Comparison of ENCODE assay signal across 22 cellular contexts in the genomic region with DNA sequence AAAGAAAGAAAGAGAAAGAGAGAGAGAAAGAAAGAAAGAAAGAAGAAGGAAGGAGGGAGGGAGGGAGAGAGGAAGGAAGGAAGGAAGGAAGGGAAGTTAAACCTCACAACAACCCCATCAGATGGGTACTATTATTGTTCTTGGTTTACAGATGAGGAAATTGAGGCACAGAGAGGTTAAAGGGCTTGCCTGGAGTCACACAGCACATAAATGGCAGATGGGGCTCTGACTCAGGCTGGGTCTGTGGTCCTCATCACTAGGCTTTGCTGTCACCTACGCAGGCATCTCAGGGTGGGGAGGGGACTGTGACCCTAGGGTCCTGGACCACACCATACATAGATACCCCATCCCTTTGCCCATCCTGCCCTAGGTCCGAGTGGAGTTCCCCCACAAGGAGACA. TPM values are rescaled to one million over a fixed set of nuclear protein-coding genes. Genes with fewer than 3 reads are reported as not detected.
DNase-seq lines count a peak whose midpoint lies in the region; ATAC-seq, FAIRE-seq and TF ChIP-seq lines count a peak whose summit lies in the region.
"Had no signal": no experiment of that assay in that cellular context is flagged by ENCODE, and none has a peak within 500 bp of the region (broad histone marks: within the 10 kb centered on the region; RNA-seq: fewer than 3 reads in every experiment).

No MANE protein-coding gene starts in this region.

- H3K9ac ChIP-seq in K562 (ENCODE audit: insufficient read depth in 1 of 2, low read depth in 2 of 2, low read length in 2 of 2), result no peak overlapping the region
- H3K9ac ChIP-seq: GM23248 had no signal

- no peak for DNase-seq in K562 (ENCODE audit: extremely low read depth in 1 of 4, low spot score in 3 of 4)
- DNase-seq in stimulated activated effector memory CD8-positive, alpha-beta T cell treated with anti-CD3 and anti-CD28 coated beads, Interleukin-12 subunit alpha, Interleukin-12 subunit beta, amount 100 ng/mL, for 72 hours (ENCODE audit: low spot score in 2 of 2), result no peak
- DNase-seq in T-helper 1 cell, result no peak
- DNase-seq in tibial artery, result no peak
- DNase-seq: 8988T; C1 segment of cervical spinal cord; Calu3; CD4-positive, alpha-beta memory T cell; COR-L47; DMS53; DMS79 treated with DMSO at 0.1 percent for 48 hours; GF-D8; GM23248 had no signal

- H3K4me1 ChIP-seq in HEK293 (ENCODE audit: control insufficient read depth, insufficient read depth, low read length) (no peaks in the 10 kb centered on the region), K562 (replicated peaks in 1 of 2; ENCODE audit: control insufficient read depth in 2 of 2, insufficient read depth in 2 of 2, low read length in 2 of 2) (peaks cover 0 to 5% of the 10 kb centered on the region in 2 experiments; a peak in 2 of 5 replicates), tibial artery (no peaks in the 10 kb centered on the region)
- H3K4me1 ChIP-seq: HAP-1 had no signal

- H3K4me3 ChIP-seq in HEK293 (ENCODE audit: low read depth, low read length), result no peak overlapping the region
- H3K4me3 ChIP-seq in K562, result no peak overlapping the region
- no peak overlapping the region for H3K4me3 ChIP-seq in tibial artery
- H3K4me3 ChIP-seq: GM23248, HAP-1 had no signal

- H3K36me3 Mint-ChIP-seq in stimulated activated effector memory CD8-positive, alpha-beta T cell treated with anti-CD3 and anti-CD28 coated beads, Interleukin-12 subunit alpha, Interleukin-12 subunit beta, amount 100 ng/mL, for 72 hours, result no peaks in the 10 kb centered on the region
- H3K36me3 Mint-ChIP-seq: CD4-positive, alpha-beta memory T cell had no signal

- no peaks in the 10 kb centered on the region for H3K36me3 ChIP-seq in HEK293 (ENCODE audit: control insufficient read depth in 2 of 2, insufficient read depth in 1 of 2, low read length in 2 of 2)
- no peaks in the 10 kb centered on the region for H3K36me3 ChIP-seq in K562 (ENCODE audit: control insufficient read depth, insufficient read depth, low read length)
- H3K36me3 ChIP-seq in tibial artery, result no peaks in the 10 kb centered on the region
- H3K36me3 ChIP-seq: HAP-1 had no signal

- WGBS in K562 (ENCODE audit: insufficient coverage, low coverage, missing lambda C conversion rate), result 0% methylated on average over 2 of the region's 2 CpGs

- no peak overlapping the region for H3K4me3 Mint-ChIP-seq in stimulated activated effector memory CD8-positive, alpha-beta T cell treated with anti-CD3 and anti-CD28 coated beads, Interleukin-12 subunit alpha, Interleukin-12 subunit beta, amount 100 ng/mL, for 72 hours
- H3K4me3 Mint-ChIP-seq: CD4-positive, alpha-beta memory T cell had no signal

- no peak overlapping the region for H3K4me2 ChIP-seq in K562 (ENCODE audit: insufficient read depth, low read length)

- no peaks in the 10 kb centered on the region for H3K79me2 ChIP-seq in K562 (ENCODE audit: control insufficient read depth, insufficient read depth, low read length)

- no peak for TF ChIP-seq RAD21 in K562 (CRISPR knock-in tag; conservative IDR thresholded peaks at IDR 0.05 in 1 of 2, IDR thresholded peaks at IDR 0.05 in 1 of 2)

- TF ChIP-seq POLR2A in K562 (conservative IDR thresholded peaks at IDR 0.05), result no peak

- no peaks in the 10 kb centered on the region for H4K20me1 ChIP-seq in K562 (replicated peaks; ENCODE audit: control insufficient read depth, insufficient read depth, low read length)

- intact Hi-C loops in K562 (cut with micrococcal nuclease), result no loop called here
- intact Hi-C loops in tibial artery (cut with DNase I; ENCODE audit: low total_unique reads), result no loop called here

- H2AFZ ChIP-seq in K562 (ENCODE audit: low read depth, low read length), result no peak overlapping the region
- H2AFZ ChIP-seq: GM23248 had no signal

- CTCF ChIA-PET in HEK293 (lab: Yijun Ruan, JAX) (interaction anchor here (1.4 kb wide), 1 partner anchor 22 kb away, joined by 4 read pairs; no protein-coding TSS in a partner anchor), K562 (lab: Yijun Ruan, JAX; ENCODE audit: low intra/inter-chr PET ratio) (no interaction called here)

- no TSS peak for BruUV-seq in K562 (replicated peaks; lab: Mats Ljungman, UMichigan)

- no peak for ATAC-seq in K562
- ATAC-seq in stimulated activated effector memory CD8-positive, alpha-beta T cell treated with anti-CD3 and anti-CD28 coated beads, Interleukin-12 subunit alpha, Interleukin-12 subunit beta, amount 100 ng/mL, for 72 hours, result no peak

- TF ChIP-seq CTCF in HEK293 (tag by site-specific recombination; IDR thresholded peaks at IDR 0.05), result no peak
- no peak for TF ChIP-seq CTCF in K562 (IDR thresholded peaks at IDR 0.05 in 2 of 3, conservative IDR thresholded peaks at IDR 0.05 in 1 of 3; ENCODE audit: insufficient read depth in 2 of 3, low read depth in 1 of 3, low read length in 3 of 3)
- TF ChIP-seq CTCF in tibial artery (IDR thresholded peaks at IDR 0.05), result no peak

- no peaks in the 10 kb centered on the region for H3K9me3 Mint-ChIP-seq in stimulated activated effector memory CD8-positive, alpha-beta T cell treated with anti-CD3 and anti-CD28 coated beads, Interleukin-12 subunit alpha, Interleukin-12 subunit beta, amount 100 ng/mL, for 72 hours

- peaks cover 9% of the 10 kb centered on the region for H3K4me1 Mint-ChIP-seq in stimulated activated effector memory CD8-positive, alpha-beta T cell treated with anti-CD3 and anti-CD28 coated beads, Interleukin-12 subunit alpha, Interleukin-12 subunit beta, amount 100 ng/mL, for 72 hours
- H3K4me1 Mint-ChIP-seq: CD4-positive, alpha-beta memory T cell had no signal

- FAIRE-seq in K562 (lab: Jason Lieb, UNC), result no peak
- FAIRE-seq: GM12891, GM18507, GM19239, H54 had no signal

- no peaks in the 10 kb centered on the region for H3K9me3 ChIP-seq in HEK293 (ENCODE audit: control insufficient read depth, insufficient read depth, low read depth, low read length)
- no peaks in the 10 kb centered on the region for H3K9me3 ChIP-seq in K562 (replicated peaks; ENCODE audit: control insufficient read depth, insufficient read depth, low read depth, low read length)
- H3K9me3 ChIP-seq in tibial artery, result peaks cover 0 to 18% (median 11%) of the 10 kb centered on the region in 3 donors
- H3K9me3 ChIP-seq: HAP-1 had no signal

- POLR2A ChIA-PET in HEK293 (lab: Yijun Ruan, JAX), result no interaction called here
- POLR2A ChIA-PET in K562 (lab: Yijun Ruan, JAX), result no interaction called here

- in situ Hi-C loops in K562 (cut with MboI), result no loop called here

- H3K27ac ChIP-seq in HEK293 (ENCODE audit: extremely low read depth, low read depth, low read length) (no peak overlapping the region), K562 (ENCODE audit: extremely low read depth, low read depth, low read length) (no peak overlapping the region), tibial artery (no peak overlapping the region)
- H3K27ac ChIP-seq: GM23248 had no signal

- no peak for TF ChIP-seq EP300 in K562 (IDR thresholded peaks at IDR 0.05; ENCODE audit: low read length)

- H3K27ac Mint-ChIP-seq in stimulated activated effector memory CD8-positive, alpha-beta T cell treated with anti-CD3 and anti-CD28 coated beads, Interleukin-12 subunit alpha, Interleukin-12 subunit beta, amount 100 ng/mL, for 72 hours, result peak overlapping the region; percentile 63
- H3K27ac Mint-ChIP-seq: CD4-positive, alpha-beta memory T cell had no signal

- H3K9me1 ChIP-seq in K562 (ENCODE audit: control insufficient read depth, insufficient read depth, low read length), result no peaks in the 10 kb centered on the region

- H3K27me3 ChIP-seq in K562 (ENCODE audit: control insufficient read depth in 2 of 2, insufficient read depth in 2 of 2, low read length in 2 of 2) (peaks cover 2 to 35% of the 10 kb centered on the region in 2 experiments; a peak in 3 of 5 replicates), tibial artery (peaks cover 0 to 30% of the 10 kb centered on the region in 2 donors)

RNA-seq across cellular contexts. Expression of a gene that starts 36.3 kb away (rescaled TPM):
- total RNA-seq in K562 (2011; cell fraction: chromatin; rRNA removed; ENCODE audit: low replicate concordance), result not detected in 2 replicates
- not detected in 2 replicates for total RNA-seq in K562 (2011; cell fraction: nucleolus; rRNA removed)
- total RNA-seq in K562 (2011; cell fraction: nucleoplasm; rRNA removed), result not detected in 2 replicates
- not detected in 2 replicates for total RNA-seq in K562 (2014; rRNA removed)
- not detected in 2 replicates for total RNA-seq in K562 (2014; rRNA removed; fragmentation: Illumina TruSeq; extraction: Trizol)
- total RNA-seq in K562 (2015; rRNA removed; fragmentation: Illumina TruSeq; extraction: Trizol), result not detected in 2 replicates
- total RNA-seq in K562 (2021), result not detected in 2 replicates
- polyA plus RNA-seq in K562 (2011; rRNA removed), result not detected in 2 replicates
- not detected in 2 replicates for polyA plus RNA-seq in K562 (2011; cell fraction: cytosol; rRNA removed)
- polyA plus RNA-seq in K562 (2011; cell fraction: nucleus; rRNA removed), result not detected in 2 replicates
- polyA plus RNA-seq in K562 (2012), result not detected in 2 replicates
- not detected in 2 replicates for polyA plus RNA-seq in K562 (2014; fragmentation: Illumina TruSeq; extraction: Trizol)
- not detected for polyA plus RNA-seq in K562 (2014; fragmentation: Nextera tagmentation; extraction: Ambion mirVana)
- not detected in 2 replicates for polyA plus RNA-seq in K562 (2014; rRNA removed)
- polyA minus RNA-seq in K562 (2011; rRNA and poly(A)+ RNA removed), result not detected in 2 replicates
- not detected in 2 replicates for polyA minus RNA-seq in K562 (2011; cell fraction: cytosol; rRNA and poly(A)+ RNA removed)
- polyA minus RNA-seq in K562 (2011; cell fraction: nucleus; rRNA and poly(A)+ RNA removed), result not detected in 2 replicates
- total RNA-seq: A673; Calu3; CD4-positive, alpha-beta memory T cell; Daoy; G401 had no signal
- polyA plus RNA-seq: CD4-positive, alpha-beta memory T cell had no signal

RNA-seq across cellular contexts. Expression of a gene that starts 36.5 kb away (rescaled TPM):
- total RNA-seq in K562 (2011; cell fraction: chromatin; rRNA removed; ENCODE audit: low replicate concordance), result 31.5 and 78.2 TPM in 2 replicates
- 47.9 and 51.2 TPM in 2 replicates for total RNA-seq in K562 (2011; cell fraction: nucleolus; rRNA removed)
- total RNA-seq in K562 (2011; cell fraction: nucleoplasm; rRNA removed), result 41.4 and 44.2 TPM in 2 replicates
- total RNA-seq in K562 (2014; rRNA removed) (13.0 and 16.6 TPM in 2 replicates), K562 (2014; rRNA removed; fragmentation: Illumina TruSeq; extraction: Trizol) (5.8 and 6.4 TPM in 2 replicates), K562 (2015; rRNA removed; fragmentation: Illumina TruSeq; extraction: Trizol) (6.8 and 7.5 TPM in 2 replicates), K562 (2021) (15.1 and 16.4 TPM in 2 replicates)
- polyA plus RNA-seq in K562 (2011; rRNA removed) (10.5 and 13.7 TPM in 2 replicates), K562 (2014; fragmentation: Illumina TruSeq; extraction: Trizol) (14.1 and 16.8 TPM in 2 replicates), K562 (2014; fragmentation: Nextera tagmentation; extraction: Ambion mirVana) (1 to 10 TPM; 1.5 to 2.6 TPM), K562 (2014; rRNA removed) (22.6 and 25.7 TPM in 2 replicates)
- 9.5 and 19.0 TPM in 2 replicates for polyA plus RNA-seq in K562 (2011; cell fraction: cytosol; rRNA removed)
- 60.4 and 126 TPM in 2 replicates for polyA plus RNA-seq in K562 (2011; cell fraction: nucleus; rRNA removed)
- 13.8 and 24.0 TPM in 2 replicates for polyA plus RNA-seq in K562 (2012)
- polyA minus RNA-seq in K562 (2011; rRNA and poly(A)+ RNA removed), result 3.4 and 7.6 TPM in 2 replicates
- polyA minus RNA-seq in K562 (2011; cell fraction: cytosol; rRNA and poly(A)+ RNA removed), result 3.1 and 3.3 TPM in 2 replicates
- 10.0 and 21.1 TPM in 2 replicates for polyA minus RNA-seq in K562 (2011; cell fraction: nucleus; rRNA and poly(A)+ RNA removed)

RNA-seq across cellular contexts. Expression of a gene that starts 39.3 kb away (rescaled TPM):
- total RNA-seq in K562 (2011; cell fraction: chromatin; rRNA removed; ENCODE audit: low replicate concordance), result not detected in 2 replicates
- total RNA-seq in K562 (2011; cell fraction: nucleolus; rRNA removed), result not detected in 2 replicates
- not detected in 2 replicates for total RNA-seq in K562 (2011; cell fraction: nucleoplasm; rRNA removed)
- not detected in 2 replicates for total RNA-seq in K562 (2014; rRNA removed)
- not detected in 2 replicates for total RNA-seq in K562 (2014; rRNA removed; fragmentation: Illumina TruSeq; extraction: Trizol)
- not detected in 2 replicates for total RNA-seq in K562 (2015; rRNA removed; fragmentation: Illumina TruSeq; extraction: Trizol)
- 0.02 TPM in 1 of 2 replicates, not detected in the other for total RNA-seq in K562 (2021)
- polyA plus RNA-seq in K562 (2011; rRNA removed), result not detected in 2 replicates
- polyA plus RNA-seq in K562 (2011; cell fraction: cytosol; rRNA removed), result not detected in 2 replicates
- 0.01 and 0.07 TPM in 2 replicates for polyA plus RNA-seq in K562 (2011; cell fraction: nucleus; rRNA removed)
- polyA plus RNA-seq in K562 (2012), result not detected in 2 replicates
- not detected in 2 replicates for polyA plus RNA-seq in K562 (2014; fragmentation: Illumina TruSeq; extraction: Trizol)
- polyA plus RNA-seq in K562 (2014; fragmentation: Nextera tagmentation; extraction: Ambion mirVana), result not detected
- 0.01 TPM in 1 of 2 replicates, not detected in the other for polyA plus RNA-seq in K562 (2014; rRNA removed)
- polyA minus RNA-seq in K562 (2011; rRNA and poly(A)+ RNA removed), result not detected in 2 replicates
- not detected in 2 replicates for polyA minus RNA-seq in K562 (2011; cell fraction: cytosol; rRNA and poly(A)+ RNA removed)
- not detected in 2 replicates for polyA minus RNA-seq in K562 (2011; cell fraction: nucleus; rRNA and poly(A)+ RNA removed)
- total RNA-seq: G401 had no signal

RNA-seq across cellular contexts. Expression of a gene that starts 52.9 kb away (rescaled TPM):
- 0.81 and 2.5 TPM in 2 replicates for total RNA-seq in K562 (2011; cell fraction: chromatin; rRNA removed; ENCODE audit: low replicate concordance)
- total RNA-seq in K562 (2011; cell fraction: nucleolus; rRNA removed), result 1.8 and 3.0 TPM in 2 replicates
- total RNA-seq in K562 (2011; cell fraction: nucleoplasm; rRNA removed), result 1.6 and 2.9 TPM in 2 replicates
- total RNA-seq in K562 (2014; rRNA removed), result 0.86 and 2.1 TPM in 2 replicates
- total RNA-seq in K562 (2014; rRNA removed; fragmentation: Illumina TruSeq; extraction: Trizol), result 0.38 and 0.58 TPM in 2 replicates
- total RNA-seq in K562 (2015; rRNA removed; fragmentation: Illumina TruSeq; extraction: Trizol), result 0.23 and 0.36 TPM in 2 replicates
- 0.42 and 0.58 TPM in 2 replicates for total RNA-seq in K562 (2021)
- 0.54 and 0.83 TPM in 2 replicates for polyA plus RNA-seq in K562 (2011; rRNA removed)
- polyA plus RNA-seq in K562 (2011; cell fraction: cytosol; rRNA removed), result 0.66 and 1.6 TPM in 2 replicates
- 1.4 and 4.2 TPM in 2 replicates for polyA plus RNA-seq in K562 (2011; cell fraction: nucleus; rRNA removed)
- 0.51 and 0.70 TPM in 2 replicates for polyA plus RNA-seq in K562 (2012)
- 0.22 and 0.43 TPM in 2 replicates for polyA plus RNA-seq in K562 (2014; fragmentation: Illumina TruSeq; extraction: Trizol)
- polyA plus RNA-seq in K562 (2014; fragmentation: Nextera tagmentation; extraction: Ambion mirVana), result not detected
- polyA plus RNA-seq in K562 (2014; rRNA removed), result 0.31 and 0.97 TPM in 2 replicates
- polyA minus RNA-seq in K562 (2011; rRNA and poly(A)+ RNA removed), result 0.09 and 0.21 TPM in 2 replicates
- polyA minus RNA-seq in K562 (2011; cell fraction: cytosol; rRNA and poly(A)+ RNA removed), result 1.4 TPM in 1 of 2 replicates, not detected in the other
- 0.33 and 1.8 TPM in 2 replicates for polyA minus RNA-seq in K562 (2011; cell fraction: nucleus; rRNA and poly(A)+ RNA removed)
- total RNA-seq: A673 had no signal

RNA-seq across cellular contexts. Expression of a gene that starts 56.5 kb away (rescaled TPM):
- total RNA-seq in K562 (2011; cell fraction: chromatin; rRNA removed; ENCODE audit: low replicate concordance), result 43.7 and 158 TPM in 2 replicates
- 136 and 158 TPM in 2 replicates for total RNA-seq in K562 (2011; cell fraction: nucleolus; rRNA removed)
- 72.6 and 76.3 TPM in 2 replicates for total RNA-seq in K562 (2011; cell fraction: nucleoplasm; rRNA removed)
- total RNA-seq in K562 (2014; rRNA removed), result 111 and 141 TPM in 2 replicates
- total RNA-seq in K562 (2014; rRNA removed; fragmentation: Illumina TruSeq; extraction: Trizol), result 21.1 and 29.3 TPM in 2 replicates
- 76.2 and 78.6 TPM in 2 replicates for total RNA-seq in K562 (2015; rRNA removed; fragmentation: Illumina TruSeq; extraction: Trizol)
- total RNA-seq in K562 (2021), result 113 and 122 TPM in 2 replicates
- polyA plus RNA-seq in K562 (2011; rRNA removed), result 43.2 and 54.4 TPM in 2 replicates
- 55.0 and 104 TPM in 2 replicates for polyA plus RNA-seq in K562 (2011; cell fraction: cytosol; rRNA removed)
- polyA plus RNA-seq in K562 (2011; cell fraction: nucleus; rRNA removed), result 120 and 211 TPM in 2 replicates
- 52.6 and 75.7 TPM in 2 replicates for polyA plus RNA-seq in K562 (2012)
- polyA plus RNA-seq in K562 (2014; fragmentation: Illumina TruSeq; extraction: Trizol), result 59.1 and 66.9 TPM in 2 replicates
- 1 to 10 TPM; 2.2 to 4.9 TPM for polyA plus RNA-seq in K562 (2014; fragmentation: Nextera tagmentation; extraction: Ambion mirVana)
- polyA plus RNA-seq in K562 (2014; rRNA removed), result 129 TPM in 2 replicates
- polyA minus RNA-seq in K562 (2011; rRNA and poly(A)+ RNA removed), result 26.1 and 49.0 TPM in 2 replicates
- polyA minus RNA-seq in K562 (2011; cell fraction: cytosol; rRNA and poly(A)+ RNA removed), result 66.1 and 69.2 TPM in 2 replicates
- 65.4 and 68.5 TPM in 2 replicates for polyA minus RNA-seq in K562 (2011; cell fraction: nucleus; rRNA and poly(A)+ RNA removed)
